In genomic region chr2:238645716-238646115, GRCh38 we compare ENCODE assay signal across 22 cellular contexts.
"Had no signal": no experiment of that assay in that cellular context is flagged by ENCODE, and none has a peak within 500 bp of the region (broad histone marks: within the 10 kb centered on the region; RNA-seq: fewer than 3 reads in every experiment).

No MANE protein-coding gene starts in this region.

- H3K36me3 ChIP-seq: left ventricle myocardium inferior, ovary, right lobe of liver, tibial artery had no signal

- H3K27me3 ChIP-seq: foreskin keratinocyte, ovary, right lobe of liver, tibial artery had no signal

- DNase-seq: activated CD4-positive, alpha-beta T cell treated with anti-CD3 and anti-CD28 coated beads for 36 hours; activated CD8-positive, alpha-beta T cell treated with anti-CD3 and anti-CD28 coated beads, Interleukin-2, amount 10 ng/mL, durations not matched to agents 7 days and 5 days; activated naive CD8-positive, alpha-beta T cell treated with anti-CD3 and anti-CD28 coated beads, Interleukin-2, amount 50 U/mL, for 24 hours; amygdala; caudate nucleus; cortex of kidney; effector memory CD8-positive, alpha-beta T cell; foreskin keratinocyte; kidney glomerular epithelial cell; left ventricle myocardium inferior; naive thymus-derived CD4-positive, alpha-beta T cell; ovary; right lobe of liver; stimulated activated CD4-positive, alpha-beta T cell treated with anti-CD3 and anti-CD28 coated beads, Interleukin-12 subunit alpha, Interleukin-12 subunit beta, amount 100 ng/mL, for 4 hours; stimulated activated CD4-positive, alpha-beta T cell treated with anti-CD3 and anti-CD28 coated beads, Interleukin-4, amount 100 ng/mL, for 1 hour; stimulated activated naive CD8-positive, alpha-beta T cell treated with anti-CD3 and anti-CD28 coated beads, Interleukin-15, amount 100 ng/mL, for 72 hours; T-helper 2 cell; tibial artery had no signal

- H3K4me1 ChIP-seq: foreskin keratinocyte, right lobe of liver had no signal

- ATAC-seq: activated CD4-positive, alpha-beta T cell treated with anti-CD3 and anti-CD28 coated beads for 36 hours; activated CD8-positive, alpha-beta memory T cell treated with anti-CD3 and anti-CD28 coated beads, Interleukin-2, amount 10 ng/mL, durations not matched to agents 7 days and 5 days; activated CD8-positive, alpha-beta T cell treated with anti-CD3 and anti-CD28 coated beads, Interleukin-2, amount 10 ng/mL, durations not matched to agents 7 days and 5 days; activated naive CD8-positive, alpha-beta T cell treated with anti-CD3 and anti-CD28 coated beads, Interleukin-2, amount 50 U/mL, for 24 hours; effector memory CD8-positive, alpha-beta T cell; foreskin keratinocyte; naive thymus-derived CD4-positive, alpha-beta T cell; stimulated activated naive CD8-positive, alpha-beta T cell treated with anti-CD3 and anti-CD28 coated beads, Interleukin-15, amount 100 ng/mL, for 72 hours; WTC11 had no signal

- H3K4me3 ChIP-seq: left ventricle myocardium inferior, lung, ovary, right lobe of liver, skin epidermis, tibial artery had no signal

- H3K27ac ChIP-seq: foreskin keratinocyte, left ventricle myocardium inferior, ovary, right lobe of liver had no signal

- H3K9me3 ChIP-seq: left ventricle myocardium inferior, ovary, right lobe of liver, tibial artery had no signal
